8 cellular contexts compared by ENCODE assay signal in genomic region chr2:234496442-234496834, GRCh38. TPM values are rescaled to one million over a fixed set of nuclear protein-coding genes. Genes with fewer than 3 reads are reported as not detected.
DNase-seq lines count a peak whose midpoint lies in the region; ATAC-seq and TF ChIP-seq lines count a peak whose summit lies in the region.

No MANE protein-coding gene starts in this region.

- H2AFZ ChIP-seq in mammary epithelial cell (ENCODE audit: low read depth, low read length) = peak overlapping the region; percentile 25

- peak overlapping the region; percentile 96 for H3K4me2 ChIP-seq in mammary epithelial cell (ENCODE audit: insufficient read depth, low read depth, low read length)

- no TSS peak for BruUV-seq in mammary epithelial cell (replicated peaks; lab: Mats Ljungman, UMichigan)

- H3K4me3 ChIP-seq in SJCRH30 (peak overlapping the region; percentile 97), mammary epithelial cell (replicated peaks in 1 of 3; ENCODE audit: insufficient read depth in 1 of 3, low read depth in 2 of 3, low read length in 3 of 3) (peak overlapping the region; percentile 86 to 99 (median 97)), suprapubic skin (peak overlapping the region; percentile 70)

- peak overlapping the region; percentile 96 for H3K9ac ChIP-seq in mammary epithelial cell (ENCODE audit: insufficient read depth, low read length)

- no peaks in the 10 kb centered on the region for H4K20me1 ChIP-seq in mammary epithelial cell (ENCODE audit: insufficient read depth, low read length)

- peaks cover 54% of the 10 kb centered on the region for H3K79me2 ChIP-seq in mammary epithelial cell (ENCODE audit: insufficient read depth, low read length)

- H3K4me1 ChIP-seq in SJCRH30 (no peaks in the 10 kb centered on the region), mammary epithelial cell (ENCODE audit: insufficient read depth, low read length) (peaks cover 28% of the 10 kb centered on the region), suprapubic skin (peaks cover 33% of the 10 kb centered on the region)

- TF ChIP-seq CTCF in mammary epithelial cell (conservative IDR thresholded peaks at IDR 0.05 in 1 of 2, IDR thresholded peaks at IDR 0.05 in 1 of 2; ENCODE audit: extremely low read depth in 1 of 2, insufficient read depth in 1 of 2, low read depth in 1 of 2, low read length in 2 of 2) = peak in 1 of 2 donors; percentile 3
- TF ChIP-seq CTCF in suprapubic skin (IDR thresholded peaks at IDR 0.05) = no peak

- CTCF ChIA-PET in mammary epithelial cell (lab: Charles Lee; ENCODE audit: low non-redundant PET) = interaction anchor here (0.6 to 0.7 kb wide), 2 partner anchors 127 to 211 kb away, joined by 4 to 5 read pairs; no protein-coding TSS in a partner anchor

- peak overlapping the region; percentile 55 for H3K27ac ChIP-seq in SJCRH30
- H3K27ac ChIP-seq in mammary epithelial cell (ENCODE audit: insufficient read depth, low read depth, low read length) = peak overlapping the region; percentile 92
- H3K27ac ChIP-seq in suprapubic skin = peak overlapping the region; percentile 93

- H3K9me3 ChIP-seq in SJCRH30 (replicated peaks) = no peaks in the 10 kb centered on the region
- H3K9me3 ChIP-seq in mammary epithelial cell (replicated peaks; ENCODE audit: insufficient read depth, low read length) = no peaks in the 10 kb centered on the region
- no peaks in the 10 kb centered on the region for H3K9me3 ChIP-seq in suprapubic skin

- H3K36me3 ChIP-seq in SJCRH30 (no peaks in the 10 kb centered on the region), mammary epithelial cell (ENCODE audit: insufficient read depth, low read length) (peaks cover 13% of the 10 kb centered on the region), suprapubic skin (no peaks in the 10 kb centered on the region)

- in situ Hi-C loops in mammary epithelial cell (cut with MboI; ENCODE audit: low sequenced_read_pairs in 2 of 2) = loop anchor here (5.0 to 25.0 kb wide), 5 partner anchors 189 to 364 kb away; no protein-coding TSS in a partner anchor

- TF ChIP-seq EP300 in suprapubic skin (IDR thresholded peaks at IDR 0.05) = no peak

- WGBS in mammary epithelial cell (ENCODE audit: low coverage, missing lambda C conversion rate) = no CpG with 5 or more reads among the region's 57 CpGs
- 0% methylated on average over 4 of the region's 57 CpGs for WGBS in suprapubic skin

- peak; percentile 22 for DNase-seq in AG08395 (ENCODE audit: low spot score)
- DNase-seq in SJCRH30 = peak in 1 of 2 experiments; percentile 44
- peak; percentile 65 for DNase-seq in mammary epithelial cell
- peak; percentile 76 for DNase-seq in kidney tubule cell (ENCODE audit: low spot score)
- peak in 1 of 2 donors; percentile 79 for DNase-seq in suprapubic skin (ENCODE audit: low spot score in 2 of 2)
- no peak for DNase-seq in stimulated activated CD4-positive, alpha-beta T cell treated with anti-CD3 and anti-CD28 coated beads, Interleukin-4, amount 100 ng/mL, for 1 hour

- dilution Hi-C loops in mammary epithelial cell (cut with HindIII; ENCODE audit: low sequenced_read_pairs) = no loop called here

- no peak for TF ChIP-seq POLR2A in suprapubic skin (IDR thresholded peaks at IDR 0.05)

- intact Hi-C loops in mammary epithelial cell (cut with micrococcal nuclease) = loop anchor here (1.0 to 10.0 kb wide), 3 partner anchors 132 to 238 kb away; no protein-coding TSS in a partner anchor

- H3K27me3 ChIP-seq in SJCRH30 = no peaks in the 10 kb centered on the region
- no peaks in the 10 kb centered on the region for H3K27me3 ChIP-seq in mammary epithelial cell (ENCODE audit: insufficient read depth, low read length)
- no peaks in the 10 kb centered on the region for H3K27me3 ChIP-seq in suprapubic skin

- ATAC-seq in GM19043 (IDR thresholded peaks at IDR 0.05; ENCODE audit: low read depth, unreplicated experiment) (peak; percentile 44), HG03175 (IDR thresholded peaks at IDR 0.05; ENCODE audit: unreplicated experiment) (peak; percentile 37)

RNA-seq across cellular contexts. Expression of gene ARL4C, which starts 0.4 kb away (rescaled TPM):
- 12.2 and 13.0 TPM in 2 replicates for total RNA-seq in SJCRH30 (2014; rRNA removed; shearing (Covaris generic))
- total RNA-seq in mammary epithelial cell (10 to 100 TPM; 94.2 to 98.9 TPM), suprapubic skin (10 to 100 TPM; 35.8 to 64.4 (median 45.7) TPM)
- 64.9 TPM for polyA plus RNA-seq in mammary epithelial cell
- polyA minus RNA-seq in mammary epithelial cell = 59.3 TPM
